1 cellular context compared by ENCODE assay signal in the genomic region with DNA sequence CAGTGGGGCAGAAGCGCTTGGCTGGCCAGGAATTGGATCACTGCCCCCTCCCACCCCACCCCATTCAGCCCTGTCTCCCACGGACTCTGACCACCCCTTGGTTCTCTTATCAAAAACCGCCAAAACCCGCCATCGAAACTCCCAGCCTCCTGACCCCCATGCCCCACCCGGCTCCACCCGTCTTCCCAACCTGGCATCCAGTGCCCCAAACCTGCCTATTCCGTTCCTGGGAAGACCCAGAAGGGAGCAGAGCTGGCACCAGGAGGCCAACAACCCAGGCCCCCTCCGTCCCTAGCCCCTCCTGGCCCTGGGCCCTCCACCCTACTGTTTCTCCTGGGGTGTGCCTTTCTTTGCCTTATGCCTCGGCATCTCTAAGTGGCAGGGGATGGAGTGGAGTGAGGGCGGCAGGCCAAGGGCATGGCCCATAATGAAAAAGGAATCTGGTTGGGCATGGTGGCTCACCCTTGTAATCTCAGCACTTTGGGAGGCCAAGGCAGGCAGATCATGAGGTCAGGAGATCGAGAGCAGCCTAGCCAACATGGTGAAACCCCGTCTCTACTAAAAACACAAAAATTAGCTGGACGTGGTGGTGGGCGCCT.
TF ChIP-seq lines count a peak whose summit lies in the region.

No MANE protein-coding gene starts in this region.

TF ChIP-seq in K562, 482 proteins besides CTCF, POLR2A, EP300 and RAD21 (continued from another document):
- TF ChIP-seq, protein P1, sequence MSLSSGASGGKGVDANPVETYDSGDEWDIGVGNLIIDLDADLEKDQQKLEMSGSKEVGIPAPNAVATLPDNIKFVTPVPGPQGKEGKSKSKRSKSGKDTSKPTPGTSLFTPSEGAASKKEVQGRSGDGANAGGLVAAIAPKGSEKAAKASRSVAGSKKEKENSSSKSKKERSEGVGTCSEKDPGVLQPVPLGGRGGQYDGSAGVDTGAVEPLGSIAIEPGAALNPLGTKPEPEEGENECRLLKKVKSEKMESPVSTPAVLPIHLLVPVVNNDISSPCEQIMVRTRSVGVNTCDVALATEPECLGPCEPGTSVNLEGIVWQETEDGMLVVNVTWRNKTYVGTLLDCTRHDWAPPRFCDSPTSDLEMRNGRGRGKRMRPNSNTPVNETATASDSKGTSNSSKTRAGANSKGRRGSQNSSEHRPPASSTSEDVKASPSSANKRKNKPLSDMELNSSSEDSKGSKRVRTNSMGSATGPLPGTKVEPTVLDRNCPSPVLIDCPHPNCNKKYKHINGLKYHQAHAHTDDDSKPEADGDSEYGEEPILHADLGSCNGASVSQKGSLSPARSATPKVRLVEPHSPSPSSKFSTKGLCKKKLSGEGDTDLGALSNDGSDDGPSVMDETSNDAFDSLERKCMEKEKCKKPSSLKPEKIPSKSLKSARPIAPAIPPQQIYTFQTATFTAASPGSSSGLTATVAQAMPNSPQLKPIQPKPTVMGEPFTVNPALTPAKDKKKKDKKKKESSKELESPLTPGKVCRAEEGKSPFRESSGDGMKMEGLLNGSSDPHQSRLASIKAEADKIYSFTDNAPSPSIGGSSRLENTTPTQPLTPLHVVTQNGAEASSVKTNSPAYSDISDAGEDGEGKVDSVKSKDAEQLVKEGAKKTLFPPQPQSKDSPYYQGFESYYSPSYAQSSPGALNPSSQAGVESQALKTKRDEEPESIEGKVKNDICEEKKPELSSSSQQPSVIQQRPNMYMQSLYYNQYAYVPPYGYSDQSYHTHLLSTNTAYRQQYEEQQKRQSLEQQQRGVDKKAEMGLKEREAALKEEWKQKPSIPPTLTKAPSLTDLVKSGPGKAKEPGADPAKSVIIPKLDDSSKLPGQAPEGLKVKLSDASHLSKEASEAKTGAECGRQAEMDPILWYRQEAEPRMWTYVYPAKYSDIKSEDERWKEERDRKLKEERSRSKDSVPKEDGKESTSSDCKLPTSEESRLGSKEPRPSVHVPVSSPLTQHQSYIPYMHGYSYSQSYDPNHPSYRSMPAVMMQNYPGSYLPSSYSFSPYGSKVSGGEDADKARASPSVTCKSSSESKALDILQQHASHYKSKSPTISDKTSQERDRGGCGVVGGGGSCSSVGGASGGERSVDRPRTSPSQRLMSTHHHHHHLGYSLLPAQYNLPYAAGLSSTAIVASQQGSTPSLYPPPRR (CRISPR knock-in tag; IDR thresholded peaks at IDR 0.05; ENCODE audit: borderline replicate concordance) = no peak
- TF ChIP-seq NR4A1 (CRISPR knock-in tag; IDR thresholded peaks at IDR 0.05) (no peak), NR4A1 (tag; IDR thresholded peaks at IDR 0.05) (peak; percentile 24; the same call in 1 of the 2 replicates), PREB (CRISPR knock-in tag; IDR thresholded peaks at IDR 0.05) (no peak), ZNF444 (CRISPR knock-in tag; IDR thresholded peaks at IDR 0.05) (no peak), FIP1L1 (IDR thresholded peaks at IDR 0.05; ENCODE audit: low read depth, low read length, poor library complexity, severe bottlenecking) (no peak), RBM14 (IDR thresholded peaks at IDR 0.05; ENCODE audit: borderline replicate concordance, insufficient read depth, low read depth, low read length) (no peak), ATF7 (IDR thresholded peaks at IDR 0.05) (no peak), ZBTB40 (IDR thresholded peaks at IDR 0.05) (0 out of 2 replicates have a peak, but pooled peaks have one; percentile 4), ZBTB40 (CRISPR knock-in tag; IDR thresholded peaks at IDR 0.05) (no peak), IRF2 (CRISPR knock-in tag; IDR thresholded peaks at IDR 0.05) (no peak), L3MBTL2 (IDR thresholded peaks at IDR 0.05) (no peak), HNRNPLL (IDR thresholded peaks at IDR 0.05; ENCODE audit: low read depth, low read length, poor library complexity, severe bottlenecking) (no peak), ELK3 (CRISPR knock-in tag; IDR thresholded peaks at IDR 0.05) (no peak), ZNF717 (CRISPR knock-in tag; IDR thresholded peaks at IDR 0.05) (no peak), CBFA2T3 (IDR thresholded peaks at IDR 0.05) (no peak), BHLHE40 (IDR thresholded peaks at IDR 0.05; ENCODE audit: low read length) (no peak), ZNF134 (CRISPR knock-in tag; conservative IDR thresholded peaks at IDR 0.05) (no peak), SP2 (IDR thresholded peaks at IDR 0.05; ENCODE audit: extremely low read depth, low read depth, low read length, poor library complexity, severe bottlenecking) (no peak), ZNF212 (CRISPR knock-in tag; IDR thresholded peaks at IDR 0.05) (no peak), KLF13 (tag; IDR thresholded peaks at IDR 0.05; ENCODE audit: borderline replicate concordance, low read depth) (no peak), ZNF699 (CRISPR knock-in tag; IDR thresholded peaks at IDR 0.05; ENCODE audit: insufficient replicate concordance) (no peak), NR2C1 (IDR thresholded peaks at IDR 0.05) (no peak), NR2C1 (tag; IDR thresholded peaks at IDR 0.05) (no peak), MECOM (CRISPR knock-in tag; IDR thresholded peaks at IDR 0.05) (no peak), TCF7L2 (IDR thresholded peaks at IDR 0.05; ENCODE audit: low read depth, low read length) (no peak), ZNF311 (CRISPR knock-in tag; IDR thresholded peaks at IDR 0.05) (no peak), HNRNPUL1 (IDR thresholded peaks at IDR 0.05; ENCODE audit: low read length) (no peak), VEZF1 (CRISPR knock-in tag; IDR thresholded peaks at IDR 0.05) (0 out of 2 replicates have a peak, but pooled peaks have one; percentile 29), LARP7 (IDR thresholded peaks at IDR 0.05) (no peak)
- TF ChIP-seq, protein P2, sequence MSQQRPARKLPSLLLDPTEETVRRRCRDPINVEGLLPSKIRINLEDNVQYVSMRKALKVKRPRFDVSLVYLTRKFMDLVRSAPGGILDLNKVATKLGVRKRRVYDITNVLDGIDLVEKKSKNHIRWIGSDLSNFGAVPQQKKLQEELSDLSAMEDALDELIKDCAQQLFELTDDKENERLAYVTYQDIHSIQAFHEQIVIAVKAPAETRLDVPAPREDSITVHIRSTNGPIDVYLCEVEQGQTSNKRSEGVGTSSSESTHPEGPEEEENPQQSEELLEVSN (IDR thresholded peaks at IDR 0.05; ENCODE audit: borderline replicate concordance in 1 of 2, extremely low read depth in 1 of 2, insufficient read depth in 1 of 2, insufficient read length in 1 of 2, low read depth in 1 of 2, low read length in 1 of 2, poor library complexity in 1 of 2, severe bottlenecking in 1 of 2) = no peak
- TF ChIP-seq, protein P3, sequence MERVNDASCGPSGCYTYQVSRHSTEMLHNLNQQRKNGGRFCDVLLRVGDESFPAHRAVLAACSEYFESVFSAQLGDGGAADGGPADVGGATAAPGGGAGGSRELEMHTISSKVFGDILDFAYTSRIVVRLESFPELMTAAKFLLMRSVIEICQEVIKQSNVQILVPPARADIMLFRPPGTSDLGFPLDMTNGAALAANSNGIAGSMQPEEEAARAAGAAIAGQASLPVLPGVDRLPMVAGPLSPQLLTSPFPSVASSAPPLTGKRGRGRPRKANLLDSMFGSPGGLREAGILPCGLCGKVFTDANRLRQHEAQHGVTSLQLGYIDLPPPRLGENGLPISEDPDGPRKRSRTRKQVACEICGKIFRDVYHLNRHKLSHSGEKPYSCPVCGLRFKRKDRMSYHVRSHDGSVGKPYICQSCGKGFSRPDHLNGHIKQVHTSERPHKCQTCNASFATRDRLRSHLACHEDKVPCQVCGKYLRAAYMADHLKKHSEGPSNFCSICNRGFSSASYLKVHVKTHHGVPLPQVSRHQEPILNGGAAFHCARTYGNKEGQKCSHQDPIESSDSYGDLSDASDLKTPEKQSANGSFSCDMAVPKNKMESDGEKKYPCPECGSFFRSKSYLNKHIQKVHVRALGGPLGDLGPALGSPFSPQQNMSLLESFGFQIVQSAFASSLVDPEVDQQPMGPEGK (CRISPR knock-in tag; IDR thresholded peaks at IDR 0.05; ENCODE audit: borderline replicate concordance) = no peak
- TF ChIP-seq, protein P4, sequence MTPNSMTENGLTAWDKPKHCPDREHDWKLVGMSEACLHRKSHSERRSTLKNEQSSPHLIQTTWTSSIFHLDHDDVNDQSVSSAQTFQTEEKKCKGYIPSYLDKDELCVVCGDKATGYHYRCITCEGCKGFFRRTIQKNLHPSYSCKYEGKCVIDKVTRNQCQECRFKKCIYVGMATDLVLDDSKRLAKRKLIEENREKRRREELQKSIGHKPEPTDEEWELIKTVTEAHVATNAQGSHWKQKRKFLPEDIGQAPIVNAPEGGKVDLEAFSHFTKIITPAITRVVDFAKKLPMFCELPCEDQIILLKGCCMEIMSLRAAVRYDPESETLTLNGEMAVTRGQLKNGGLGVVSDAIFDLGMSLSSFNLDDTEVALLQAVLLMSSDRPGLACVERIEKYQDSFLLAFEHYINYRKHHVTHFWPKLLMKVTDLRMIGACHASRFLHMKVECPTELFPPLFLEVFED (CRISPR knock-in tag; conservative IDR thresholded peaks at IDR 0.05) = no peak
